In genomic region chr11:114315749-114316368, GRCh38 we compare ENCODE assay signal across 10 cellular contexts. TPM values are rescaled to one million over a fixed set of nuclear protein-coding genes. Genes with fewer than 3 reads are reported as not detected.
DNase-seq lines count a peak whose midpoint lies in the region; ATAC-seq, FAIRE-seq and TF ChIP-seq lines count a peak whose summit lies in the region.
"Had no signal": no experiment of that assay in that cellular context is flagged by ENCODE, and none has a peak within 500 bp of the region (broad histone marks: within the 10 kb centered on the region; RNA-seq: fewer than 3 reads in every experiment).

No MANE protein-coding gene starts in this region.

- peaks cover 14% of the 10 kb centered on the region for H3K27me3 Mint-ChIP-seq in CD8-positive, alpha-beta T cell (ENCODE audit: low read depth)
- H3K27me3 Mint-ChIP-seq in naive thymus-derived CD4-positive, alpha-beta T cell, result peaks cover under 1 to 6% (median under 1%) of the 10 kb centered on the region in 5 donors

- peak overlapping the region; percentile 86 for H3K27ac Mint-ChIP-seq in CD8-positive, alpha-beta T cell
- H3K27ac Mint-ChIP-seq in naive thymus-derived CD4-positive, alpha-beta T cell, result peak overlapping the region; percentile 73 to 98 (median 93)

- H3K36me3 ChIP-seq in CD8-positive, alpha-beta T cell (ENCODE audit: insufficient read depth, low read length), result no peaks in the 10 kb centered on the region
- H3K36me3 ChIP-seq in MM.1S (replicated peaks; ENCODE audit: insufficient read depth, low read length), result no peaks in the 10 kb centered on the region
- no peaks in the 10 kb centered on the region for H3K36me3 ChIP-seq in bronchial epithelial cell (ENCODE audit: control insufficient read depth, insufficient read depth, low read length)
- no peaks in the 10 kb centered on the region for H3K36me3 ChIP-seq in naive thymus-derived CD4-positive, alpha-beta T cell (ENCODE audit: control insufficient read depth in 2 of 3, insufficient read depth in 3 of 3, low read length in 3 of 3)

- H3K4me1 ChIP-seq in CD8-positive, alpha-beta T cell (ENCODE audit: insufficient read depth, low read length), result peaks cover 3% of the 10 kb centered on the region
- peaks cover 20% of the 10 kb centered on the region for H3K4me1 ChIP-seq in MM.1S (ENCODE audit: low read length)
- peaks cover 0 to 50% of the 10 kb centered on the region in 2 donors for H3K4me1 ChIP-seq in naive thymus-derived CD4-positive, alpha-beta T cell (ENCODE audit: control insufficient read depth in 2 of 2, insufficient read depth in 2 of 2, low read length in 2 of 2)

- H3K4me3 ChIP-seq in CD8-positive, alpha-beta T cell (ENCODE audit: low read depth, low read length), result peak overlapping the region; percentile 25
- H3K4me3 ChIP-seq in MM.1S (ENCODE audit: low read length), result no peak overlapping the region
- H3K4me3 ChIP-seq in bronchial epithelial cell (ENCODE audit: low read depth, low read length), result no peak overlapping the region
- H3K4me3 ChIP-seq in naive thymus-derived CD4-positive, alpha-beta T cell (ENCODE audit: low read length), result peak overlapping the region; percentile 32
- H3K4me3 ChIP-seq: thyroid gland had no signal

- intact Hi-C loops in CD8-positive, alpha-beta T cell (cut with DNase I, micrococcal nuclease), result no loop called here
- intact Hi-C loops in naive thymus-derived CD4-positive, alpha-beta T cell (cut with micrococcal nuclease), result loop anchor here in 1 of 2 donors (2.0 kb wide), 3 partner anchors 25 to 85 kb away; partner anchors contain the start of genes C11orf71 and RBM7

- H3K36me3 Mint-ChIP-seq in CD8-positive, alpha-beta T cell, result no peaks in the 10 kb centered on the region
- no peaks in the 10 kb centered on the region for H3K36me3 Mint-ChIP-seq in naive thymus-derived CD4-positive, alpha-beta T cell

- no peaks in the 10 kb centered on the region for H3K79me2 ChIP-seq in MM.1S (ENCODE audit: low read length)

- no peak overlapping the region for H3K4me2 ChIP-seq in MM.1S (ENCODE audit: low read depth, low read length)

- H3K9me3 ChIP-seq in CD8-positive, alpha-beta T cell (ENCODE audit: low read length), result no peaks in the 10 kb centered on the region
- no peaks in the 10 kb centered on the region for H3K9me3 ChIP-seq in MM.1S (replicated peaks; ENCODE audit: insufficient read depth, low read length)
- no peaks in the 10 kb centered on the region for H3K9me3 ChIP-seq in naive thymus-derived CD4-positive, alpha-beta T cell (ENCODE audit: control insufficient read depth in 2 of 3, low read length in 3 of 3)
- H3K9me3 ChIP-seq: thyroid gland had no signal

- DNase-seq in CD8-positive, alpha-beta T cell, result no peak
- DNase-seq in MM.1S (no peak), bronchial epithelial cell (ENCODE audit: low read depth) (peak; percentile 42), NCI-H524 treated with DMSO at 0.1 percent for 48 hours (lab: John Stamatoyannopoulos, UW) (no peak), NCI-H226 (no peak)
- DNase-seq in naive thymus-derived CD4-positive, alpha-beta T cell, result peak in 6 of 9 donors; percentile 21 to 43 (median 35)
- DNase-seq: head of caudate nucleus, thyroid gland had no signal

- POLR2A ChIA-PET in CD8-positive, alpha-beta T cell (lab: Charles Lee), result no interaction called here
- POLR2A ChIA-PET in naive thymus-derived CD4-positive, alpha-beta T cell (lab: Charles Lee), result interaction anchor here (0.6 kb wide), 1 partner anchor 80 kb away, joined by 6 read pairs; no protein-coding TSS in a partner anchor

- no peak for TF ChIP-seq CTCF in CD8-positive, alpha-beta T cell (IDR thresholded peaks at IDR 0.05)
- TF ChIP-seq CTCF in MM.1S (IDR thresholded peaks at IDR 0.05; ENCODE audit: low read length) (no peak), bronchial epithelial cell (IDR thresholded peaks at IDR 0.05; ENCODE audit: insufficient read depth, low read length, severe bottlenecking) (no peak)

- CTCF ChIA-PET in CD8-positive, alpha-beta T cell (lab: Charles Lee), result no interaction called here
- CTCF ChIA-PET in naive thymus-derived CD4-positive, alpha-beta T cell (lab: Charles Lee), result interaction anchor here (0.7 to 1.2 kb wide), 3 partner anchors 31 to 41 kb away, joined by 3 read pairs; no protein-coding TSS in a partner anchor

- H3K27ac ChIP-seq in CD8-positive, alpha-beta T cell (ENCODE audit: low read depth, low read length), result no peak overlapping the region
- H3K27ac ChIP-seq in MM.1S (ENCODE audit: low read length), result no peak overlapping the region
- H3K27ac ChIP-seq in naive thymus-derived CD4-positive, alpha-beta T cell (ENCODE audit: low read depth, low read length), result peak overlapping the region; percentile 66
- H3K27ac ChIP-seq: thyroid gland had no signal

- no peak overlapping the region for H3K9ac ChIP-seq in MM.1S (ENCODE audit: low read length)

- H3K27me3 ChIP-seq in CD8-positive, alpha-beta T cell (ENCODE audit: insufficient read depth, low read length), result no peaks in the 10 kb centered on the region
- H3K27me3 ChIP-seq in MM.1S (replicated peaks; ENCODE audit: insufficient read depth, low read length) (no peaks in the 10 kb centered on the region), bronchial epithelial cell (ENCODE audit: control insufficient read depth, insufficient read depth, low read length) (no peaks in the 10 kb centered on the region)
- H3K27me3 ChIP-seq in naive thymus-derived CD4-positive, alpha-beta T cell (ENCODE audit: control insufficient read depth in 2 of 2, insufficient read depth in 2 of 2, low read length in 2 of 2), result no peaks in the 10 kb centered on the region
- H3K27me3 ChIP-seq: thyroid gland had no signal

- peaks cover 15% of the 10 kb centered on the region for H3F3A ChIP-seq in MM.1S (ENCODE audit: insufficient read depth, low read length)

- H3K4me3 Mint-ChIP-seq in CD8-positive, alpha-beta T cell, result peak overlapping the region; percentile 77
- peak overlapping the region; percentile 68 to 86 (median 81) for H3K4me3 Mint-ChIP-seq in naive thymus-derived CD4-positive, alpha-beta T cell

- ATAC-seq in CD8-positive, alpha-beta T cell, result peak; percentile 40
- peak; percentile 71 for ATAC-seq in naive thymus-derived CD4-positive, alpha-beta T cell
- ATAC-seq in GM18520 (IDR thresholded peaks at IDR 0.05; ENCODE audit: unreplicated experiment) (no peak), HG02981 (IDR thresholded peaks at IDR 0.05; ENCODE audit: unreplicated experiment) (no peak)

- no peaks in the 10 kb centered on the region for H4K20me1 ChIP-seq in MM.1S (ENCODE audit: insufficient read depth, low read length)

- no peak for FAIRE-seq in bronchial epithelial cell (lab: Jason Lieb, UNC)

- H3K9me2 ChIP-seq in MM.1S (replicated peaks; ENCODE audit: insufficient read depth, low read length), result no peaks in the 10 kb centered on the region

- peak overlapping the region; percentile 12; the same call in 1 of the 2 replicates for H2AFZ ChIP-seq in MM.1S (ENCODE audit: low read length)

- no peaks in the 10 kb centered on the region for H3K9me3 Mint-ChIP-seq in CD8-positive, alpha-beta T cell
- peaks cover 0 to under 1% (median 0%) of the 10 kb centered on the region in 11 donors for H3K9me3 Mint-ChIP-seq in naive thymus-derived CD4-positive, alpha-beta T cell

- peaks cover 34% of the 10 kb centered on the region for H3K4me1 Mint-ChIP-seq in CD8-positive, alpha-beta T cell (ENCODE audit: low read depth)
- H3K4me1 Mint-ChIP-seq in naive thymus-derived CD4-positive, alpha-beta T cell, result peaks cover 16 to 61% (median 56%) of the 10 kb centered on the region in 7 donors

RNA-seq across cellular contexts. Expression of gene NNMT, which starts 19.7 kb away (rescaled TPM):
- not detected for total RNA-seq in CD8-positive, alpha-beta T cell
- total RNA-seq in bronchial epithelial cell, result 0.38 and 11.6 TPM in 2 replicates
- not detected for total RNA-seq in naive thymus-derived CD4-positive, alpha-beta T cell
- polyA plus RNA-seq in naive thymus-derived CD4-positive, alpha-beta T cell, result not detected

Comparison
In these comparisons a context has a peak if more than half of its experiments do, and no peak if none do; other contexts are left out.
1. ATAC-seq: peak in CD8-positive, alpha-beta T cell (single experiment) and naive thymus-derived CD4-positive, alpha-beta T cell (single experiment); none in GM18520 (single experiment) and HG02981 (single experiment).
2. DNase-seq: peak in bronchial epithelial cell (single experiment) and naive thymus-derived CD4-positive, alpha-beta T cell (6 of 9); none in CD8-positive, alpha-beta T cell (0 of 7), MM.1S (single experiment), NCI-H524 treated with DMSO at 0.1 percent for 48 hours (single experiment) and NCI-H226 (single experiment).
3. H3K4me3 ChIP-seq: peak in CD8-positive, alpha-beta T cell (single experiment) and naive thymus-derived CD4-positive, alpha-beta T cell (single experiment); none in MM.1S (single experiment) and bronchial epithelial cell (single experiment).